23 cellular contexts compared by ENCODE assay signal in genomic region chr4:6364146-6364545, GRCh38.
DNase-seq lines count a peak whose midpoint lies in the region; ATAC-seq, FAIRE-seq and TF ChIP-seq lines count a peak whose summit lies in the region.
"Had no signal": no experiment of that assay in that cellular context is flagged by ENCODE, and none has a peak within 500 bp of the region (broad histone marks: within the 10 kb centered on the region; RNA-seq: fewer than 3 reads in every experiment).

No MANE protein-coding gene starts in this region.

- H3K9me3 ChIP-seq in left ventricle myocardium inferior (replicated peaks) (no peaks in the 10 kb centered on the region), astrocyte (ENCODE audit: insufficient read depth, low read depth, low read length) (no peaks in the 10 kb centered on the region), neural cell (ENCODE audit: low read length) (no peaks in the 10 kb centered on the region), T-helper 17 cell (ENCODE audit: control insufficient read depth, low read length, poor library complexity, severe bottlenecking) (no peaks in the 10 kb centered on the region)
- H3K9me3 ChIP-seq: BE2C; BLaER1 treated with 17β-estradiol and CSF1 and Interleukin-3, amounts not matched to agents 10 nM and 100 nM; HAP-1 had no signal

- H3K27ac ChIP-seq in left ventricle myocardium inferior (replicated peaks) (no peak overlapping the region), astrocyte (ENCODE audit: low read depth, low read length) (no peak overlapping the region), neural cell (ENCODE audit: low read length) (peak overlapping the region; percentile 76)
- H3K27ac ChIP-seq: 22Rv1; BLaER1 treated with 17β-estradiol and CSF1 and Interleukin-3, amounts not matched to agents 10 nM and 100 nM had no signal

- no peaks in the 10 kb centered on the region for H3K36me3 ChIP-seq in left ventricle myocardium inferior
- no peaks in the 10 kb centered on the region for H3K36me3 ChIP-seq in astrocyte (ENCODE audit: insufficient read depth, low read length)
- H3K36me3 ChIP-seq in neural cell (ENCODE audit: insufficient read depth, low read length) = no peaks in the 10 kb centered on the region
- H3K36me3 ChIP-seq: BE2C; BLaER1 treated with 17β-estradiol and CSF1 and Interleukin-3, amounts not matched to agents 10 nM and 100 nM; HAP-1 had no signal

- no peaks in the 10 kb centered on the region for H3K9me2 ChIP-seq in neural cell (ENCODE audit: insufficient read depth, low read length)

- intact Hi-C loops in left ventricle myocardium inferior (cut with micrococcal nuclease) (no loop called here), cardiac septum (cut with DNase I) (no loop called here), Calu3 (cut with micrococcal nuclease; ENCODE audit: unreplicated experiment) (no loop called here), sciatic nerve (cut with DNase I) (no loop called here), lower leg skin (cut with DNase I; ENCODE audit: low total_unique reads) (no loop called here)

- ATAC-seq in sciatic nerve = no peak
- no peak for ATAC-seq in T-helper 17 cell

- no peaks in the 10 kb centered on the region for H3K4me1 Mint-ChIP-seq in Calu3 (ENCODE audit: low read depth, unreplicated experiment)
- H3K4me1 Mint-ChIP-seq in astrocyte (ENCODE audit: low read depth, unreplicated experiment) = no peaks in the 10 kb centered on the region
- H3K4me1 Mint-ChIP-seq in T-helper 17 cell = no peaks in the 10 kb centered on the region
- H3K4me1 Mint-ChIP-seq: CD14-positive monocyte; CD4-positive, alpha-beta memory T cell had no signal

- H3K4me1 ChIP-seq in left ventricle myocardium inferior = no peaks in the 10 kb centered on the region
- H3K4me1 ChIP-seq in astrocyte (ENCODE audit: insufficient read depth, low read length) = no peaks in the 10 kb centered on the region
- H3K4me1 ChIP-seq: BE2C, HAP-1 had no signal

- 77 to 79% methylated on average over 6 of the region's 6 CpGs for WGBS in lower leg skin, 2 donors

- H3F3A ChIP-seq in neural cell (ENCODE audit: insufficient read depth, low read length, poor library complexity, severe bottlenecking) = no peaks in the 10 kb centered on the region

- BruUV-seq in Calu3 (replicated peaks; lab: Mats Ljungman, UMichigan) = no TSS peak

- no peak overlapping the region for H3K9ac ChIP-seq in astrocyte (ENCODE audit: low read length)
- no peak overlapping the region for H3K9ac ChIP-seq in neural cell (ENCODE audit: low read length)
- H3K9ac ChIP-seq: BLaER1 treated with 17β-estradiol and CSF1 and Interleukin-3, amounts not matched to agents 10 nM and 100 nM had no signal

- DNase-seq in left ventricle myocardium inferior = peak; percentile 9
- no peak for DNase-seq in cardiac septum (ENCODE audit: low spot score)
- DNase-seq in Calu3 = no peak
- DNase-seq in astrocyte (ENCODE audit: low read depth) = no peak
- no peak for DNase-seq in sciatic nerve (ENCODE audit: low spot score)
- DNase-seq in T-helper 17 cell = no peak
- DNase-seq in lower leg skin (ENCODE audit: low spot score in 2 of 2) = no peak
- DNase-seq: BE2C; CD4-positive, alpha-beta memory T cell; COR-L47; DMS153; DND-41; GOT3; HFFc6 had no signal

- H2AFZ ChIP-seq in astrocyte (ENCODE audit: low read depth, low read length) = no peak overlapping the region
- H2AFZ ChIP-seq in neural cell (ENCODE audit: low read depth, low read length) = no peak overlapping the region

- no peak for TF ChIP-seq CTCF in left ventricle myocardium inferior (IDR thresholded peaks at IDR 0.05; ENCODE audit: borderline replicate concordance)
- no peak for TF ChIP-seq CTCF in Calu3 (IDR thresholded peaks at IDR 0.05; ENCODE audit: unreplicated experiment)
- no peak for TF ChIP-seq CTCF in astrocyte (IDR thresholded peaks at IDR 0.05; ENCODE audit: insufficient read depth, low read depth, low read length)
- TF ChIP-seq CTCF in neural cell (IDR thresholded peaks at IDR 0.05; ENCODE audit: poor library complexity, severe bottlenecking) = no peak
- no peak for TF ChIP-seq CTCF in lower leg skin (IDR thresholded peaks at IDR 0.05)

- H3K4me2 ChIP-seq in astrocyte (ENCODE audit: low read length) (no peak overlapping the region), neural cell (ENCODE audit: low read length) (no peak overlapping the region)
- H3K4me2 ChIP-seq: BLaER1 treated with 17β-estradiol and CSF1 and Interleukin-3, amounts not matched to agents 10 nM and 100 nM had no signal

- TF ChIP-seq RAD21 in neural cell (conservative IDR thresholded peaks at IDR 0.05) = no peak

- H3K27ac Mint-ChIP-seq in Calu3 (ENCODE audit: unreplicated experiment) (peak overlapping the region; percentile 10), astrocyte (ENCODE audit: unreplicated experiment) (peak overlapping the region; percentile 68), T-helper 17 cell (no peak overlapping the region)
- H3K27ac Mint-ChIP-seq: CD14-positive monocyte, HFFc6 had no signal

- H3K36me3 Mint-ChIP-seq in Calu3 (ENCODE audit: insufficient read depth, unreplicated experiment) (peaks cover 5% of the 10 kb centered on the region), astrocyte (ENCODE audit: low read depth, unreplicated experiment) (no peaks in the 10 kb centered on the region), T-helper 17 cell (ENCODE audit: low read depth) (no peaks in the 10 kb centered on the region)
- H3K36me3 Mint-ChIP-seq: CD14-positive monocyte; CD4-positive, alpha-beta memory T cell had no signal

- no peaks in the 10 kb centered on the region for H4K20me1 ChIP-seq in astrocyte (ENCODE audit: insufficient read depth, low read length)
- no peaks in the 10 kb centered on the region for H4K20me1 ChIP-seq in neural cell (ENCODE audit: insufficient read depth)

- H3K79me2 ChIP-seq in astrocyte (ENCODE audit: insufficient read depth, low read length) (no peaks in the 10 kb centered on the region), neural cell (replicated peaks; ENCODE audit: insufficient read depth, low read length) (no peaks in the 10 kb centered on the region)

- H3K4me3 ChIP-seq in left ventricle myocardium inferior (no peak overlapping the region), astrocyte (ENCODE audit: insufficient read depth, low read depth, low read length) (no peak overlapping the region), neural cell (ENCODE audit: low read length) (no peak overlapping the region), lower leg skin (ENCODE audit: low read depth, poor library complexity, severe bottlenecking) (no peak overlapping the region)
- H3K4me3 ChIP-seq: BLaER1 treated with 17β-estradiol and CSF1 and Interleukin-3, amounts not matched to agents 10 nM and 100 nM; HAP-1 had no signal

- H3K27me3 ChIP-seq in left ventricle myocardium inferior (ENCODE audit: low read depth) = peaks cover 88% of the 10 kb centered on the region
- peaks cover 4% of the 10 kb centered on the region for H3K27me3 ChIP-seq in astrocyte (ENCODE audit: insufficient read depth, low read length)
- H3K27me3 ChIP-seq in neural cell (ENCODE audit: insufficient read depth, low read depth, low read length) = no peaks in the 10 kb centered on the region
- H3K27me3 ChIP-seq: BE2C had no signal

- no peak for FAIRE-seq in astrocyte (lab: Jason Lieb, UNC)
- FAIRE-seq: A204.1, G401.6, GM12892, H54 had no signal

- TF ChIP-seq POLR2A in lower leg skin (IDR thresholded peaks at IDR 0.05) = no peak

- H3K27me3 Mint-ChIP-seq in Calu3 (ENCODE audit: unreplicated experiment) (peaks cover 7% of the 10 kb centered on the region), astrocyte (ENCODE audit: low read depth, unreplicated experiment) (peaks cover 70% of the 10 kb centered on the region), T-helper 17 cell (peaks cover 43% of the 10 kb centered on the region)

- CTCF ChIA-PET in Calu3 (lab: Charles Lee) = no interaction called here

- TF ChIP-seq EP300 in neural cell (conservative IDR thresholded peaks at IDR 0.05; ENCODE audit: poor library complexity, severe bottlenecking) = no peak

- H3K4me3 Mint-ChIP-seq in Calu3 (ENCODE audit: low read depth, unreplicated experiment) (no peak overlapping the region), astrocyte (ENCODE audit: unreplicated experiment) (no peak overlapping the region), T-helper 17 cell (no peak overlapping the region)
- H3K4me3 Mint-ChIP-seq: CD14-positive monocyte; CD4-positive, alpha-beta memory T cell; HFFc6 had no signal

- H3K9me3 Mint-ChIP-seq in Calu3 (ENCODE audit: low read depth, unreplicated experiment) (no peaks in the 10 kb centered on the region), astrocyte (ENCODE audit: unreplicated experiment) (peaks cover 1% of the 10 kb centered on the region)
- H3K9me3 Mint-ChIP-seq: HFFc6 had no signal

TF ChIP-seq in neural cell, 6 proteins besides CTCF, POLR2A, EP300 and RAD21:
- TF ChIP-seq EZH2 (IDR thresholded peaks at IDR 0.05; ENCODE audit: borderline replicate concordance, insufficient read depth, low read length, poor library complexity, severe bottlenecking) = no peak
- TF ChIP-seq TAF1 (IDR thresholded peaks at IDR 0.05; ENCODE audit: low read depth) = no peak
- TF ChIP-seq SMC3 (conservative IDR thresholded peaks at IDR 0.05; ENCODE audit: poor library complexity) = no peak
- TF ChIP-seq POLR2AphosphoS5 (IDR thresholded peaks at IDR 0.05) = no peak
- TF ChIP-seq MXI1 (conservative IDR thresholded peaks at IDR 0.05; ENCODE audit: poor library complexity, severe bottlenecking) = no peak
- no peak for TF ChIP-seq REST (IDR thresholded peaks at IDR 0.05; ENCODE audit: borderline replicate concordance)
